Comparison of ENCODE assay signal across 1 cellular context in the genomic region with DNA sequence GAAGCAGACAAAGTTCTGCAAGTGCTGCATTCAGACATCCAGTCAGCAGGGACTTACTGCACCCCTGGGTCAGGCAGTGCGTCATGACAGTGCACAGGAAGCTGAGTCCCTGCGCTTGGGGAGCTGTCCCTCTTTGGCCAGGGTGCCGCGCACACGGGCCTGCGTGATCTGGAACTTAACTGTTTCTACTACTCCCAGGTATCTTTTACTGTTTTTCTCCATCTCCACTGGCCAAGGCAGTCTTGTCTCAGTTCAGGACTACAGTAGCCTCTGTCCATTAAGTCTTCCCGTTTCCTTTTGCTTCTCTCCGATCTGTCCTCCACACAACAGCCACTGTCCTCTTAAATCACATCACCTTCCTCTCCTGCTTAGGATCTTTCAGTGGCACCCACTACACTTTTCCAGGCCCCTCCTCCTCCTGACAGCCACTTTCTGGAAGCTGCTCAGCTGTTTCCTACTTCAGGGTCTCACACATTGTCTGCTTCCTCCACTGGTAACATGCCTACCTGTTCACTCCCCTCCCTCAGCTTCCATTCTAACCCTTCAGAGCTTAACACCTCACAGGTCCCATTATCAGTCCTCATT.
TF ChIP-seq lines count a peak whose summit lies in the region.

No MANE protein-coding gene starts in this region.

TF ChIP-seq in HepG2, 621 proteins besides CTCF, POLR2A, EP300 and RAD21 (continued from another document and continues in another):
- TF ChIP-seq, protein P1, sequence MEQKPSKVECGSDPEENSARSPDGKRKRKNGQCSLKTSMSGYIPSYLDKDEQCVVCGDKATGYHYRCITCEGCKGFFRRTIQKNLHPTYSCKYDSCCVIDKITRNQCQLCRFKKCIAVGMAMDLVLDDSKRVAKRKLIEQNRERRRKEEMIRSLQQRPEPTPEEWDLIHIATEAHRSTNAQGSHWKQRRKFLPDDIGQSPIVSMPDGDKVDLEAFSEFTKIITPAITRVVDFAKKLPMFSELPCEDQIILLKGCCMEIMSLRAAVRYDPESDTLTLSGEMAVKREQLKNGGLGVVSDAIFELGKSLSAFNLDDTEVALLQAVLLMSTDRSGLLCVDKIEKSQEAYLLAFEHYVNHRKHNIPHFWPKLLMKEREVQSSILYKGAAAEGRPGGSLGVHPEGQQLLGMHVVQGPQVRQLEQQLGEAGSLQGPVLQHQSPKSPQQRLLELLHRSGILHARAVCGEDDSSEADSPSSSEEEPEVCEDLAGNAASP (CRISPR knock-in tag; IDR thresholded peaks at IDR 0.05; ENCODE audit: borderline replicate concordance): no peak
- TF ChIP-seq, protein P2, sequence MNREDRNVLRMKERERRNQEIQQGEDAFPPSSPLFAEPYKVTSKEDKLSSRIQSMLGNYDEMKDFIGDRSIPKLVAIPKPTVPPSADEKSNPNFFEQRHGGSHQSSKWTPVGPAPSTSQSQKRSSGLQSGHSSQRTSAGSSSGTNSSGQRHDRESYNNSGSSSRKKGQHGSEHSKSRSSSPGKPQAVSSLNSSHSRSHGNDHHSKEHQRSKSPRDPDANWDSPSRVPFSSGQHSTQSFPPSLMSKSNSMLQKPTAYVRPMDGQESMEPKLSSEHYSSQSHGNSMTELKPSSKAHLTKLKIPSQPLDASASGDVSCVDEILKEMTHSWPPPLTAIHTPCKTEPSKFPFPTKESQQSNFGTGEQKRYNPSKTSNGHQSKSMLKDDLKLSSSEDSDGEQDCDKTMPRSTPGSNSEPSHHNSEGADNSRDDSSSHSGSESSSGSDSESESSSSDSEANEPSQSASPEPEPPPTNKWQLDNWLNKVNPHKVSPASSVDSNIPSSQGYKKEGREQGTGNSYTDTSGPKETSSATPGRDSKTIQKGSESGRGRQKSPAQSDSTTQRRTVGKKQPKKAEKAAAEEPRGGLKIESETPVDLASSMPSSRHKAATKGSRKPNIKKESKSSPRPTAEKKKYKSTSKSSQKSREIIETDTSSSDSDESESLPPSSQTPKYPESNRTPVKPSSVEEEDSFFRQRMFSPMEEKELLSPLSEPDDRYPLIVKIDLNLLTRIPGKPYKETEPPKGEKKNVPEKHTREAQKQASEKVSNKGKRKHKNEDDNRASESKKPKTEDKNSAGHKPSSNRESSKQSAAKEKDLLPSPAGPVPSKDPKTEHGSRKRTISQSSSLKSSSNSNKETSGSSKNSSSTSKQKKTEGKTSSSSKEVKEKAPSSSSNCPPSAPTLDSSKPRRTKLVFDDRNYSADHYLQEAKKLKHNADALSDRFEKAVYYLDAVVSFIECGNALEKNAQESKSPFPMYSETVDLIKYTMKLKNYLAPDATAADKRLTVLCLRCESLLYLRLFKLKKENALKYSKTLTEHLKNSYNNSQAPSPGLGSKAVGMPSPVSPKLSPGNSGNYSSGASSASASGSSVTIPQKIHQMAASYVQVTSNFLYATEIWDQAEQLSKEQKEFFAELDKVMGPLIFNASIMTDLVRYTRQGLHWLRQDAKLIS (CRISPR knock-in tag; IDR thresholded peaks at IDR 0.05): peak; percentile 81; the same call in 1 of the 2 replicates
- TF ChIP-seq ZNF572 (CRISPR knock-in tag; IDR thresholded peaks at IDR 0.05) (peak; percentile 40; the same call in 1 of the 2 replicates), ZFP41 (CRISPR knock-in tag; IDR thresholded peaks at IDR 0.05; ENCODE audit: borderline replicate concordance) (no peak), ZNF605 (CRISPR knock-in tag; IDR thresholded peaks at IDR 0.05) (peak; percentile 28; the same call in 1 of the 2 replicates), ASH2L (IDR thresholded peaks at IDR 0.05; ENCODE audit: insufficient read length, low read depth, low read length) (no peak), MBD4 (IDR thresholded peaks at IDR 0.05; ENCODE audit: borderline replicate concordance, low read length) (peak; percentile 59; the same call in 1 of the 2 replicates), ZNF180 (CRISPR knock-in tag; IDR thresholded peaks at IDR 0.05; ENCODE audit: borderline replicate concordance, low read depth) (no peak), TP53 (CRISPR knock-in tag; conservative IDR thresholded peaks at IDR 0.05) (no peak)
- TF ChIP-seq, protein P3, sequence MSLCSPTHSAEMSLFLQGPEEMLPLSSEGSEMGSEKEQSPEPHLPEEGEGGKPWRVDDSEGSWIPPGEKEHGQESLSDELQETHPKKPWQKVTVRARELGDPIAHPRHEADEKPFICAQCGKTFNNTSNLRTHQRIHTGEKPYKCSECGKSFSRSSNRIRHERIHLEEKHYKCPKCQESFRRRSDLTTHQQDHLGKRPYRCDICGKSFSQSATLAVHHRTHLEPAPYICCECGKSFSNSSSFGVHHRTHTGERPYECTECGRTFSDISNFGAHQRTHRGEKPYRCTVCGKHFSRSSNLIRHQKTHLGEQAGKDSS (CRISPR knock-in tag; IDR thresholded peaks at IDR 0.05; ENCODE audit: borderline replicate concordance, low read depth): peak; percentile 59; the same call in 1 of the 2 replicates
- TF ChIP-seq, protein P4, sequence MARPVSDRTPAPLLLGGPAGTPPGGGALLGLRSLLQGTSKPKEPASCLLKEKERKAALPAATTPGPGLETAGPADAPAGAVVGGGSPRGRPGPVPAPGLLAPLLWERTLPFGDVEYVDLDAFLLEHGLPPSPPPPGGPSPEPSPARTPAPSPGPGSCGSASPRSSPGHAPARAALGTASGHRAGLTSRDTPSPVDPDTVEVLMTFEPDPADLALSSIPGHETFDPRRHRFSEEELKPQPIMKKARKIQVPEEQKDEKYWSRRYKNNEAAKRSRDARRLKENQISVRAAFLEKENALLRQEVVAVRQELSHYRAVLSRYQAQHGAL (CRISPR knock-in tag; IDR thresholded peaks at IDR 0.05; ENCODE audit: not compliant biosample characterization): peak; percentile 19
- TF ChIP-seq, protein P5, sequence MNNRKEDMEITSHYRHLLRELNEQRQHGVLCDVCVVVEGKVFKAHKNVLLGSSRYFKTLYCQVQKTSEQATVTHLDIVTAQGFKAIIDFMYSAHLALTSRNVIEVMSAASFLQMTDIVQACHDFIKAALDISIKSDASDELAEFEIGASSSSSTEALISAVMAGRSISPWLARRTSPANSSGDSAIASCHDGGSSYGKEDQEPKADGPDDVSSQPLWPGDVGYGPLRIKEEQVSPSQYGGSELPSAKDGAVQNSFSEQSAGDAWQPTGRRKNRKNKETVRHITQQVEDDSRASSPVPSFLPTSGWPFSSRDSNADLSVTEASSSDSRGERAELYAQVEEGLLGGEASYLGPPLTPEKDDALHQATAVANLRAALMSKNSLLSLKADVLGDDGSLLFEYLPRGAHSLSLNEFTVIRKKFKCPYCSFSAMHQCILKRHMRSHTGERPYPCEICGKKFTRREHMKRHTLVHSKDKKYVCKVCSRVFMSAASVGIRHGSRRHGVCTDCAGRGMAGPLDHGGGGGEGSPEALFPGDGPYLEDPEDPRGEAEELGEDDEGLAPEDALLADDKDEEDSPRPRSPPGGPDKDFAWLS (CRISPR knock-in tag; IDR thresholded peaks at IDR 0.05; ENCODE audit: borderline replicate concordance): no peak
- TF ChIP-seq, protein P6, sequence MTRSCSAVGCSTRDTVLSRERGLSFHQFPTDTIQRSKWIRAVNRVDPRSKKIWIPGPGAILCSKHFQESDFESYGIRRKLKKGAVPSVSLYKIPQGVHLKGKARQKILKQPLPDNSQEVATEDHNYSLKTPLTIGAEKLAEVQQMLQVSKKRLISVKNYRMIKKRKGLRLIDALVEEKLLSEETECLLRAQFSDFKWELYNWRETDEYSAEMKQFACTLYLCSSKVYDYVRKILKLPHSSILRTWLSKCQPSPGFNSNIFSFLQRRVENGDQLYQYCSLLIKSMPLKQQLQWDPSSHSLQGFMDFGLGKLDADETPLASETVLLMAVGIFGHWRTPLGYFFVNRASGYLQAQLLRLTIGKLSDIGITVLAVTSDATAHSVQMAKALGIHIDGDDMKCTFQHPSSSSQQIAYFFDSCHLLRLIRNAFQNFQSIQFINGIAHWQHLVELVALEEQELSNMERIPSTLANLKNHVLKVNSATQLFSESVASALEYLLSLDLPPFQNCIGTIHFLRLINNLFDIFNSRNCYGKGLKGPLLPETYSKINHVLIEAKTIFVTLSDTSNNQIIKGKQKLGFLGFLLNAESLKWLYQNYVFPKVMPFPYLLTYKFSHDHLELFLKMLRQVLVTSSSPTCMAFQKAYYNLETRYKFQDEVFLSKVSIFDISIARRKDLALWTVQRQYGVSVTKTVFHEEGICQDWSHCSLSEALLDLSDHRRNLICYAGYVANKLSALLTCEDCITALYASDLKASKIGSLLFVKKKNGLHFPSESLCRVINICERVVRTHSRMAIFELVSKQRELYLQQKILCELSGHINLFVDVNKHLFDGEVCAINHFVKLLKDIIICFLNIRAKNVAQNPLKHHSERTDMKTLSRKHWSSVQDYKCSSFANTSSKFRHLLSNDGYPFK (CRISPR knock-in tag; IDR thresholded peaks at IDR 0.05; ENCODE audit: borderline replicate concordance): peak; percentile 32; the same call in 1 of the 2 replicates
- TF ChIP-seq, protein P7, sequence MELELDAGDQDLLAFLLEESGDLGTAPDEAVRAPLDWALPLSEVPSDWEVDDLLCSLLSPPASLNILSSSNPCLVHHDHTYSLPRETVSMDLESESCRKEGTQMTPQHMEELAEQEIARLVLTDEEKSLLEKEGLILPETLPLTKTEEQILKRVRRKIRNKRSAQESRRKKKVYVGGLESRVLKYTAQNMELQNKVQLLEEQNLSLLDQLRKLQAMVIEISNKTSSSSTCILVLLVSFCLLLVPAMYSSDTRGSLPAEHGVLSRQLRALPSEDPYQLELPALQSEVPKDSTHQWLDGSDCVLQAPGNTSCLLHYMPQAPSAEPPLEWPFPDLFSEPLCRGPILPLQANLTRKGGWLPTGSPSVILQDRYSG (CRISPR knock-in tag; IDR thresholded peaks at IDR 0.05): no peak
- TF ChIP-seq, protein P8, sequence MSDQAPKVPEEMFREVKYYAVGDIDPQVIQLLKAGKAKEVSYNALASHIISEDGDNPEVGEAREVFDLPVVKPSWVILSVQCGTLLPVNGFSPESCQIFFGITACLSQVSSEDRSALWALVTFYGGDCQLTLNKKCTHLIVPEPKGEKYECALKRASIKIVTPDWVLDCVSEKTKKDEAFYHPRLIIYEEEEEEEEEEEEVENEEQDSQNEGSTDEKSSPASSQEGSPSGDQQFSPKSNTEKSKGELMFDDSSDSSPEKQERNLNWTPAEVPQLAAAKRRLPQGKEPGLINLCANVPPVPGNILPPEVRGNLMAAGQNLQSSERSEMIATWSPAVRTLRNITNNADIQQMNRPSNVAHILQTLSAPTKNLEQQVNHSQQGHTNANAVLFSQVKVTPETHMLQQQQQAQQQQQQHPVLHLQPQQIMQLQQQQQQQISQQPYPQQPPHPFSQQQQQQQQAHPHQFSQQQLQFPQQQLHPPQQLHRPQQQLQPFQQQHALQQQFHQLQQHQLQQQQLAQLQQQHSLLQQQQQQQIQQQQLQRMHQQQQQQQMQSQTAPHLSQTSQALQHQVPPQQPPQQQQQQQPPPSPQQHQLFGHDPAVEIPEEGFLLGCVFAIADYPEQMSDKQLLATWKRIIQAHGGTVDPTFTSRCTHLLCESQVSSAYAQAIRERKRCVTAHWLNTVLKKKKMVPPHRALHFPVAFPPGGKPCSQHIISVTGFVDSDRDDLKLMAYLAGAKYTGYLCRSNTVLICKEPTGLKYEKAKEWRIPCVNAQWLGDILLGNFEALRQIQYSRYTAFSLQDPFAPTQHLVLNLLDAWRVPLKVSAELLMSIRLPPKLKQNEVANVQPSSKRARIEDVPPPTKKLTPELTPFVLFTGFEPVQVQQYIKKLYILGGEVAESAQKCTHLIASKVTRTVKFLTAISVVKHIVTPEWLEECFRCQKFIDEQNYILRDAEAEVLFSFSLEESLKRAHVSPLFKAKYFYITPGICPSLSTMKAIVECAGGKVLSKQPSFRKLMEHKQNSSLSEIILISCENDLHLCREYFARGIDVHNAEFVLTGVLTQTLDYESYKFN (CRISPR knock-in tag; conservative IDR thresholded peaks at IDR 0.05): peak; percentile 16
- TF ChIP-seq, protein P9, sequence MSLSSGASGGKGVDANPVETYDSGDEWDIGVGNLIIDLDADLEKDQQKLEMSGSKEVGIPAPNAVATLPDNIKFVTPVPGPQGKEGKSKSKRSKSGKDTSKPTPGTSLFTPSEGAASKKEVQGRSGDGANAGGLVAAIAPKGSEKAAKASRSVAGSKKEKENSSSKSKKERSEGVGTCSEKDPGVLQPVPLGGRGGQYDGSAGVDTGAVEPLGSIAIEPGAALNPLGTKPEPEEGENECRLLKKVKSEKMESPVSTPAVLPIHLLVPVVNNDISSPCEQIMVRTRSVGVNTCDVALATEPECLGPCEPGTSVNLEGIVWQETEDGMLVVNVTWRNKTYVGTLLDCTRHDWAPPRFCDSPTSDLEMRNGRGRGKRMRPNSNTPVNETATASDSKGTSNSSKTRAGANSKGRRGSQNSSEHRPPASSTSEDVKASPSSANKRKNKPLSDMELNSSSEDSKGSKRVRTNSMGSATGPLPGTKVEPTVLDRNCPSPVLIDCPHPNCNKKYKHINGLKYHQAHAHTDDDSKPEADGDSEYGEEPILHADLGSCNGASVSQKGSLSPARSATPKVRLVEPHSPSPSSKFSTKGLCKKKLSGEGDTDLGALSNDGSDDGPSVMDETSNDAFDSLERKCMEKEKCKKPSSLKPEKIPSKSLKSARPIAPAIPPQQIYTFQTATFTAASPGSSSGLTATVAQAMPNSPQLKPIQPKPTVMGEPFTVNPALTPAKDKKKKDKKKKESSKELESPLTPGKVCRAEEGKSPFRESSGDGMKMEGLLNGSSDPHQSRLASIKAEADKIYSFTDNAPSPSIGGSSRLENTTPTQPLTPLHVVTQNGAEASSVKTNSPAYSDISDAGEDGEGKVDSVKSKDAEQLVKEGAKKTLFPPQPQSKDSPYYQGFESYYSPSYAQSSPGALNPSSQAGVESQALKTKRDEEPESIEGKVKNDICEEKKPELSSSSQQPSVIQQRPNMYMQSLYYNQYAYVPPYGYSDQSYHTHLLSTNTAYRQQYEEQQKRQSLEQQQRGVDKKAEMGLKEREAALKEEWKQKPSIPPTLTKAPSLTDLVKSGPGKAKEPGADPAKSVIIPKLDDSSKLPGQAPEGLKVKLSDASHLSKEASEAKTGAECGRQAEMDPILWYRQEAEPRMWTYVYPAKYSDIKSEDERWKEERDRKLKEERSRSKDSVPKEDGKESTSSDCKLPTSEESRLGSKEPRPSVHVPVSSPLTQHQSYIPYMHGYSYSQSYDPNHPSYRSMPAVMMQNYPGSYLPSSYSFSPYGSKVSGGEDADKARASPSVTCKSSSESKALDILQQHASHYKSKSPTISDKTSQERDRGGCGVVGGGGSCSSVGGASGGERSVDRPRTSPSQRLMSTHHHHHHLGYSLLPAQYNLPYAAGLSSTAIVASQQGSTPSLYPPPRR (CRISPR knock-in tag; IDR thresholded peaks at IDR 0.05; ENCODE audit: borderline replicate concordance): 0 out of 2 replicates have a peak, but pooled peaks have one; percentile 39
